ENCODE assay signal across 19 cellular contexts in genomic region chr5:164252-164651, GRCh38. TPM values are rescaled to one million over a fixed set of nuclear protein-coding genes. Genes with fewer than 3 reads are reported as not detected.
DNase-seq lines count a peak whose midpoint lies in the region; ATAC-seq, FAIRE-seq and TF ChIP-seq lines count a peak whose summit lies in the region.
"Had no signal": no experiment of that assay in that cellular context is flagged by ENCODE, and none has a peak within 500 bp of the region (broad histone marks: within the 10 kb centered on the region; RNA-seq: fewer than 3 reads in every experiment).

No MANE protein-coding gene starts in this region.

- ATAC-seq in HG03039 (IDR thresholded peaks at IDR 0.05; ENCODE audit: unreplicated experiment), result no peak
- ATAC-seq in HG03097 (IDR thresholded peaks at IDR 0.05; ENCODE audit: low FRiP score, unreplicated experiment), result no peak
- ATAC-seq: HepG2 had no signal

- 81 to 90% methylated on average over 11 to 14 of the region's 14 CpGs for WGBS in GM23248 (ENCODE audit: low coverage in 1 of 2, low lambda C conversion rate in 2 of 2, missing lambda C conversion rate in 2 of 2), 2 experiments

- no peak overlapping the region for H3K4me3 ChIP-seq in BE2C (ENCODE audit: low read depth, low read length)
- H3K4me3 ChIP-seq in osteoblast (ENCODE audit: insufficient read depth, low read length), result no peak overlapping the region
- H3K4me3 ChIP-seq in GM23248, result no peak overlapping the region
- H3K4me3 ChIP-seq: SJSA1 had no signal

- H3K36me3 ChIP-seq in BE2C (no peaks in the 10 kb centered on the region), osteoblast (ENCODE audit: insufficient read depth, low read length) (no peaks in the 10 kb centered on the region), GM23248 (ENCODE audit: low read depth) (no peaks in the 10 kb centered on the region)
- H3K36me3 ChIP-seq: SJSA1 had no signal

- DNase-seq in BE2C (peak; percentile 20), HTR-8/SVneo (ENCODE audit: insufficient read length, low spot score) (no peak), SW480 (ENCODE audit: low spot score) (peak; percentile 17), osteoblast (ENCODE audit: insufficient read length, low spot score, missing footprints) (peak; percentile 27), GM23248 (no peak)
- DNase-seq: ACHN, AML-193, COR-L47, EL, NCI-H1092, NCI-H2107, NCI-H226, SW 1271 had no signal

- no peak for TF ChIP-seq CTCF in BE2C (IDR thresholded peaks at IDR 0.05; ENCODE audit: low read depth, low read length)
- no peak for TF ChIP-seq CTCF in osteoblast (IDR thresholded peaks at IDR 0.05; ENCODE audit: extremely low read depth, low read depth, low read length)

- no peak overlapping the region for H3K27ac ChIP-seq in osteoblast (ENCODE audit: low read depth, low read length)
- no peak overlapping the region for H3K27ac ChIP-seq in GM23248
- H3K27ac ChIP-seq: KMS-11, SJSA1 had no signal

- H3F3A ChIP-seq in GM23248 (ENCODE audit: insufficient read depth), result peaks cover 8% of the 10 kb centered on the region; the same call in 1 of the 2 replicates

- H3K27me3 ChIP-seq in BE2C (peaks cover 15% of the 10 kb centered on the region), osteoblast (ENCODE audit: insufficient read depth, low read length) (peaks cover 3% of the 10 kb centered on the region), GM23248 (replicated peaks; ENCODE audit: insufficient read depth) (no peaks in the 10 kb centered on the region)
- H3K27me3 ChIP-seq: SJSA1 had no signal

- no peak overlapping the region for H3K9ac ChIP-seq in GM23248
- H3K9ac ChIP-seq: KMS-11 had no signal

- H2AFZ ChIP-seq in osteoblast (ENCODE audit: low read length) (no peak overlapping the region), GM23248 (no peak overlapping the region)

- peak; percentile 57 for FAIRE-seq in HTR-8/SVneo (lab: Jason Lieb, UNC)
- FAIRE-seq: HepG2 had no signal

- H3K9me2 ChIP-seq in GM23248 (ENCODE audit: insufficient read depth), result no peaks in the 10 kb centered on the region

- in situ Hi-C loops in GM23248 (cut with MboI), result no loop called here

- no peaks in the 10 kb centered on the region for H3K4me1 ChIP-seq in BE2C
- peaks cover 36% of the 10 kb centered on the region for H3K4me1 ChIP-seq in osteoblast (ENCODE audit: insufficient read depth, low read length)
- peaks cover 24% of the 10 kb centered on the region for H3K4me1 ChIP-seq in GM23248 (ENCODE audit: insufficient read depth)

- H4K20me1 ChIP-seq in osteoblast (ENCODE audit: insufficient read depth, low read length), result no peaks in the 10 kb centered on the region
- H4K20me1 ChIP-seq in GM23248 (ENCODE audit: insufficient read depth), result no peaks in the 10 kb centered on the region

- H3K4me2 ChIP-seq in osteoblast (ENCODE audit: insufficient read depth, low read length) (no peak overlapping the region), GM23248 (ENCODE audit: unreplicated experiment) (no peak overlapping the region)
- H3K4me2 ChIP-seq: KMS-11 had no signal

- H3K9me3 ChIP-seq in BE2C (no peaks in the 10 kb centered on the region), osteoblast (ENCODE audit: low read depth, low read length) (no peaks in the 10 kb centered on the region), GM23248 (ENCODE audit: low read depth) (no peaks in the 10 kb centered on the region)
- H3K9me3 ChIP-seq: SJSA1 had no signal

- H3K79me2 ChIP-seq in osteoblast (ENCODE audit: insufficient read depth, low read length) (no peaks in the 10 kb centered on the region), GM23248 (ENCODE audit: insufficient read depth) (no peaks in the 10 kb centered on the region)

RNA-seq across cellular contexts. Expression of gene LRRC14B, which starts 27.0 kb away (rescaled TPM):
- not detected for polyA plus RNA-seq in BE2C (2012; ENCODE audit: insufficient read depth, insufficient read length, low read depth)
- total RNA-seq in osteoblast, result under 0.01 TPM in 1 of 2 replicates, not detected in the other
- not detected in 2 replicates for total RNA-seq in GM23248 (2014; rRNA removed; shearing (Covaris generic))
- polyA plus RNA-seq in GM23248 (2016; fragmentation: Nextera tagmentation; extraction: Ambion mirVana), result not detected in 2 replicates
- total RNA-seq: HepG2, M059J, SJSA1 had no signal
- polyA plus RNA-seq: HepG2 had no signal

RNA-seq across cellular contexts. Expression of gene CCDC127, which starts 53.7 kb away (rescaled TPM):
- 9.0 TPM for polyA plus RNA-seq in BE2C (2012; ENCODE audit: insufficient read depth, insufficient read length, low read depth)
- 4.3 and 6.2 TPM in 2 replicates for total RNA-seq in osteoblast
- 6.3 and 7.5 TPM in 2 replicates for total RNA-seq in GM23248 (2014; rRNA removed; shearing (Covaris generic))
- 10.4 and 11.3 TPM in 2 replicates for polyA plus RNA-seq in GM23248 (2016; fragmentation: Nextera tagmentation; extraction: Ambion mirVana)

RNA-seq across cellular contexts. Expression of gene SDHA, which starts 53.9 kb away (rescaled TPM):
- 143 TPM for polyA plus RNA-seq in BE2C (2012; ENCODE audit: insufficient read depth, insufficient read length, low read depth)
- total RNA-seq in osteoblast, result 83.6 and 84.6 TPM in 2 replicates
- total RNA-seq in GM23248 (2014; rRNA removed; shearing (Covaris generic)), result 64.1 and 71.5 TPM in 2 replicates
- polyA plus RNA-seq in GM23248 (2016; fragmentation: Nextera tagmentation; extraction: Ambion mirVana), result 95.9 and 99.2 TPM in 2 replicates

Comparison
In these comparisons a context has a peak if more than half of its experiments do, and no peak if none do; other contexts are left out.
1. DNase-seq: peak in BE2C (single experiment), SW480 (single experiment) and osteoblast (single experiment); none in HTR-8/SVneo (single experiment) and GM23248 (single experiment).